ENCODE assay signal across 22 cellular contexts in the genomic region with DNA sequence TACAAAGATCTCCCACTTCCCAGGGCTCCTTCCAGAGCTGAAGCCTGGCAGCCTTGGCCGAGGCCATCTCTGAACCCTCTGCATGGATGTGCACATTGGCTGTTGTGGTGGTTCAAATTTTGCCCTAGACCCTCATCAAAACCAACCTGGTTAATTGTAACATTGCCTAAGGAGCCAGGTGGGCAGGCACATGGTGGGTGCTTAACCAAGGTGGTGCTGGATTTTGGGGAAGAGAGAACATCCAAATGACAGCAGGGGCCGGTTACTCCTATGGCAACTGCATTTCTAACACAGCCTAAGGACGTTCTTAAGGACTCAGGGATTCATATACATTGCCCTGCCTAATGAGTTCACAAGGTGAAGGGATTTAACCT. TPM values are rescaled to one million over a fixed set of nuclear protein-coding genes. Genes with fewer than 3 reads are reported as not detected.
DNase-seq lines count a peak whose midpoint lies in the region; ATAC-seq and TF ChIP-seq lines count a peak whose summit lies in the region.
"Had no signal": no experiment of that assay in that cellular context is flagged by ENCODE, and none has a peak within 500 bp of the region (broad histone marks: within the 10 kb centered on the region; RNA-seq: fewer than 3 reads in every experiment).

No MANE protein-coding gene starts in this region.

- H3K9me3 Mint-ChIP-seq in activated naive CD4-positive, alpha-beta T cell treated with anti-CD3 and anti-CD28 coated beads, Interleukin-2, amount 10 ng/mL, durations not matched to agents 7 days and 5 days = no peaks in the 10 kb centered on the region
- no peaks in the 10 kb centered on the region for H3K9me3 Mint-ChIP-seq in activated naive CD8-positive, alpha-beta T cell treated with anti-CD3 and anti-CD28 coated beads, Interleukin-2, amount 10 ng/mL, durations not matched to agents 7 days and 5 days
- H3K9me3 Mint-ChIP-seq in stimulated activated effector memory CD8-positive, alpha-beta T cell treated with anti-CD3 and anti-CD28 coated beads, Interleukin-12 subunit alpha, Interleukin-12 subunit beta, amount 100 ng/mL, for 72 hours = no peaks in the 10 kb centered on the region
- H3K9me3 Mint-ChIP-seq: neural crest cell had no signal

- no peak for DNase-seq in activated naive CD4-positive, alpha-beta T cell treated with anti-CD3 and anti-CD28 coated beads, Interleukin-2, amount 10 ng/mL, durations not matched to agents 7 days and 5 days
- no peak for DNase-seq in activated naive CD4-positive, alpha-beta T cell treated with anti-CD3 and anti-CD28 coated beads, Interleukin-2, amount 50 U/mL, for 16 hours
- no peak for DNase-seq in activated naive CD8-positive, alpha-beta T cell treated with anti-CD3 and anti-CD28 coated beads, Interleukin-2, amount 10 ng/mL, durations not matched to agents 7 days and 5 days
- no peak for DNase-seq in stimulated activated effector memory CD8-positive, alpha-beta T cell treated with anti-CD3 and anti-CD28 coated beads, Interleukin-12 subunit alpha, Interleukin-12 subunit beta, amount 100 ng/mL, for 72 hours (ENCODE audit: low spot score in 2 of 2)
- DNase-seq in ascending aorta (ENCODE audit: low spot score in 2 of 2) = no peak
- DNase-seq in D341Med (ENCODE audit: low spot score) = no peak
- DNase-seq: activated CD4-positive, CD25-positive, alpha-beta regulatory T cell; adrenal gland; dermis blood vessel endothelial cell; heart left ventricle; left lung; midbrain; NCI-H1092 treated with DMSO at 0.1 percent for 48 hours; NCI-H2029 treated with DMSO at 0.1 percent for 48 hours; Peyer's patch; stimulated activated CD4-positive, alpha-beta T cell treated with anti-CD3 and anti-CD28 coated beads, Interleukin-1b, Interleukin-23, amount 100 ng/mL, for 48 hours; stimulated activated naive B cell treated with anti-CD40 and anti-IgM and Interleukin-4, amounts not matched to agents 10 μg/mL and 1 μg/mL and 100 μg/mL, for 72 hours; thyroid gland had no signal

- H3K4me3 ChIP-seq in ascending aorta = no peak overlapping the region
- H3K4me3 ChIP-seq: adrenal gland, heart left ventricle, left lung, Peyer's patch, SJSA1, thyroid gland had no signal

- no peak for TF ChIP-seq CTCF in ascending aorta (IDR thresholded peaks at IDR 0.05)

- intact Hi-C loops in ascending aorta (cut with DNase I) = no loop called here

- CTCF ChIA-PET in activated naive CD4-positive, alpha-beta T cell treated with anti-CD3 and anti-CD28 coated beads, Interleukin-2, amount 10 ng/mL, durations not matched to agents 7 days and 5 days (lab: Charles Lee) = interaction anchor here (1.0 to 1.2 kb wide), 2 partner anchors 12 to 152 kb away, joined by 3 to 4 read pairs; no protein-coding TSS in a partner anchor

- H3K4me1 Mint-ChIP-seq in activated naive CD4-positive, alpha-beta T cell treated with anti-CD3 and anti-CD28 coated beads, Interleukin-2, amount 10 ng/mL, durations not matched to agents 7 days and 5 days = peaks cover 95% of the 10 kb centered on the region
- H3K4me1 Mint-ChIP-seq in activated naive CD8-positive, alpha-beta T cell treated with anti-CD3 and anti-CD28 coated beads, Interleukin-2, amount 10 ng/mL, durations not matched to agents 7 days and 5 days = peaks cover 56% of the 10 kb centered on the region
- peaks cover 100% of the 10 kb centered on the region for H3K4me1 Mint-ChIP-seq in stimulated activated effector memory CD8-positive, alpha-beta T cell treated with anti-CD3 and anti-CD28 coated beads, Interleukin-12 subunit alpha, Interleukin-12 subunit beta, amount 100 ng/mL, for 72 hours

- H3K36me3 Mint-ChIP-seq in activated naive CD4-positive, alpha-beta T cell treated with anti-CD3 and anti-CD28 coated beads, Interleukin-2, amount 10 ng/mL, durations not matched to agents 7 days and 5 days = peaks cover 69% of the 10 kb centered on the region
- H3K36me3 Mint-ChIP-seq in activated naive CD8-positive, alpha-beta T cell treated with anti-CD3 and anti-CD28 coated beads, Interleukin-2, amount 10 ng/mL, durations not matched to agents 7 days and 5 days = peaks cover 4% of the 10 kb centered on the region
- peaks cover 23% of the 10 kb centered on the region for H3K36me3 Mint-ChIP-seq in stimulated activated effector memory CD8-positive, alpha-beta T cell treated with anti-CD3 and anti-CD28 coated beads, Interleukin-12 subunit alpha, Interleukin-12 subunit beta, amount 100 ng/mL, for 72 hours

- no peaks in the 10 kb centered on the region for H3K27me3 Mint-ChIP-seq in activated naive CD4-positive, alpha-beta T cell treated with anti-CD3 and anti-CD28 coated beads, Interleukin-2, amount 10 ng/mL, durations not matched to agents 7 days and 5 days
- H3K27me3 Mint-ChIP-seq in activated naive CD8-positive, alpha-beta T cell treated with anti-CD3 and anti-CD28 coated beads, Interleukin-2, amount 10 ng/mL, durations not matched to agents 7 days and 5 days = peaks cover 12% of the 10 kb centered on the region
- H3K27me3 Mint-ChIP-seq: stimulated activated naive B cell treated with anti-CD40 and anti-IgM and Interleukin-4, amounts not matched to agents 10 μg/mL and 1 μg/mL and 100 μg/mL, for 72 hours had no signal

- H3K27me3 ChIP-seq in ascending aorta = no peaks in the 10 kb centered on the region
- H3K27me3 ChIP-seq: adrenal gland, left lung, Peyer's patch, SJSA1, thyroid gland had no signal

- H3K9me3 ChIP-seq in KOPT-K1 (ENCODE audit: insufficient read depth, low read length, poor library complexity, severe bottlenecking) (no peaks in the 10 kb centered on the region), ascending aorta (no peaks in the 10 kb centered on the region)
- H3K9me3 ChIP-seq: adrenal gland, heart left ventricle, left lung, Peyer's patch, SJSA1, thyroid gland had no signal

- peaks cover 70% of the 10 kb centered on the region for H3K36me3 ChIP-seq in KOPT-K1 (ENCODE audit: insufficient read depth, low read length)
- no peaks in the 10 kb centered on the region for H3K36me3 ChIP-seq in ascending aorta
- H3K36me3 ChIP-seq: adrenal gland, left lung, Peyer's patch, thyroid gland had no signal

- ATAC-seq in activated naive CD8-positive, alpha-beta T cell treated with anti-CD3 and anti-CD28 coated beads, Interleukin-2, amount 10 ng/mL, durations not matched to agents 7 days and 5 days (ENCODE audit: low read depth) = no peak
- no peak for ATAC-seq in stimulated activated effector memory CD8-positive, alpha-beta T cell treated with anti-CD3 and anti-CD28 coated beads, Interleukin-12 subunit alpha, Interleukin-12 subunit beta, amount 100 ng/mL, for 72 hours
- ATAC-seq: heart left ventricle, left lung had no signal

- H3K27ac ChIP-seq in KOPT-K1 (ENCODE audit: low read depth, low read length, poor library complexity, severe bottlenecking) (peak overlapping the region; percentile 95), ascending aorta (no peak overlapping the region)
- H3K27ac ChIP-seq: adrenal gland, KMS-11, left lung, SJSA1, thyroid gland had no signal

- POLR2A ChIA-PET in activated naive CD8-positive, alpha-beta T cell treated with anti-CD3 and anti-CD28 coated beads, Interleukin-2, amount 10 ng/mL, durations not matched to agents 7 days and 5 days (lab: Charles Lee) = interaction anchor here (0.6 to 1.9 kb wide), 6 partner anchors 10 to 625 kb away, joined by 3 to 7 read pairs (median 4); no protein-coding TSS in a partner anchor

- H3K4me1 ChIP-seq in ascending aorta = no peaks in the 10 kb centered on the region
- H3K4me1 ChIP-seq: adrenal gland, thyroid gland had no signal

- peak overlapping the region; percentile 93 for H3K27ac Mint-ChIP-seq in activated naive CD4-positive, alpha-beta T cell treated with anti-CD3 and anti-CD28 coated beads, Interleukin-2, amount 10 ng/mL, durations not matched to agents 7 days and 5 days
- H3K27ac Mint-ChIP-seq in activated naive CD8-positive, alpha-beta T cell treated with anti-CD3 and anti-CD28 coated beads, Interleukin-2, amount 10 ng/mL, durations not matched to agents 7 days and 5 days = peak overlapping the region; percentile 57
- H3K27ac Mint-ChIP-seq in stimulated activated effector memory CD8-positive, alpha-beta T cell treated with anti-CD3 and anti-CD28 coated beads, Interleukin-12 subunit alpha, Interleukin-12 subunit beta, amount 100 ng/mL, for 72 hours = peak overlapping the region; percentile 95

- H3K4me3 Mint-ChIP-seq in activated naive CD4-positive, alpha-beta T cell treated with anti-CD3 and anti-CD28 coated beads, Interleukin-2, amount 10 ng/mL, durations not matched to agents 7 days and 5 days = peak overlapping the region; percentile 25
- peak overlapping the region; percentile 43 for H3K4me3 Mint-ChIP-seq in activated naive CD8-positive, alpha-beta T cell treated with anti-CD3 and anti-CD28 coated beads, Interleukin-2, amount 10 ng/mL, durations not matched to agents 7 days and 5 days
- H3K4me3 Mint-ChIP-seq in stimulated activated effector memory CD8-positive, alpha-beta T cell treated with anti-CD3 and anti-CD28 coated beads, Interleukin-12 subunit alpha, Interleukin-12 subunit beta, amount 100 ng/mL, for 72 hours = peak overlapping the region; percentile 84
- H3K4me3 Mint-ChIP-seq: neural crest cell; stimulated activated naive B cell treated with anti-CD40 and anti-IgM and Interleukin-4, amounts not matched to agents 10 μg/mL and 1 μg/mL and 100 μg/mL, for 72 hours had no signal

RNA-seq across cellular contexts. Expression of a gene that starts 10.3 kb away (rescaled TPM):
- 10 to 100 TPM; 23.0 to 29.7 TPM for total RNA-seq in activated naive CD8-positive, alpha-beta T cell treated with anti-CD3 and anti-CD28 coated beads, Interleukin-2, amount 10 ng/mL, durations not matched to agents 7 days and 5 days
- 16.3 TPM for total RNA-seq in ascending aorta

Comparison
In these comparisons a context has a peak if more than half of its experiments do, and no peak if none do; other contexts are left out.
1. H3K4me3 Mint-ChIP-seq: peak in every context shown above with its lines; median percentile 84 in stimulated activated effector memory CD8-positive, alpha-beta T cell treated with anti-CD3 and anti-CD28 coated beads, Interleukin-12 subunit alpha, Interleukin-12 subunit beta, amount 100 ng/mL, for 72 hours; 43 in activated naive CD8-positive, alpha-beta T cell treated with anti-CD3 and anti-CD28 coated beads, Interleukin-2, amount 10 ng/mL, durations not matched to agents 7 days and 5 days; 25 in activated naive CD4-positive, alpha-beta T cell treated with anti-CD3 and anti-CD28 coated beads, Interleukin-2, amount 10 ng/mL, durations not matched to agents 7 days and 5 days.